In genomic region chr18:2413352-2413751, GRCh38 we compare ENCODE assay signal across 23 cellular contexts.
"Had no signal": no experiment of that assay in that cellular context is flagged by ENCODE, and none has a peak within 500 bp of the region (broad histone marks: within the 10 kb centered on the region; RNA-seq: fewer than 3 reads in every experiment).

No MANE protein-coding gene starts in this region.

- ATAC-seq: foreskin keratinocyte; gastroesophageal sphincter; left ventricle myocardium superior; lower lobe of right lung; naive thymus-derived CD8-positive, alpha-beta T cell; right lobe of liver; stimulated activated naive CD8-positive, alpha-beta T cell treated with anti-CD3 and anti-CD28 coated beads, Interleukin-15, amount 100 ng/mL, for 72 hours had no signal

- FAIRE-seq: endothelial cell of umbilical vein, small intestine had no signal

- DNase-seq: colonic mucosa; effector CD8-positive, alpha-beta T cell; foreskin keratinocyte; hypothalamus; immature natural killer cell; islet precursor cell; left ventricle myocardium superior; lower lobe of right lung; naive thymus-derived CD8-positive, alpha-beta T cell; nephron progenitor cell; nucleus accumbens; ovary; right lobe of liver; small intestine; stimulated activated CD4-positive, alpha-beta T cell treated with anti-CD3 and anti-CD28 coated beads, Interleukin-15, amount 100 ng/mL, for 24 hours; stimulated activated CD4-positive, alpha-beta T cell treated with anti-CD3 and anti-CD28 coated beads, Interleukin-2, amount 100 ng/mL, for 48 hours; stimulated activated naive CD4-positive, alpha-beta T cell; stimulated activated naive CD8-positive, alpha-beta T cell treated with anti-CD3 and anti-CD28 coated beads, Interleukin-15, amount 100 ng/mL, for 72 hours; thyroid gland; uterus had no signal

- H3K4me1 ChIP-seq: colonic mucosa, esophagus muscularis mucosa, gastroesophageal sphincter, lower lobe of right lung, right lobe of liver, thyroid gland, uterus had no signal

- H3K27me3 ChIP-seq: colonic mucosa, esophagus muscularis mucosa, foreskin keratinocyte, gastroesophageal sphincter, ovary, right lobe of liver, thyroid gland, uterus had no signal

- H3K27ac ChIP-seq: colonic mucosa, esophagus muscularis mucosa, foreskin keratinocyte, gastroesophageal sphincter, lower lobe of right lung, ovary, right lobe of liver, thyroid gland, uterus had no signal

- H3K9me3 ChIP-seq: colonic mucosa, esophagus muscularis mucosa, gastroesophageal sphincter, lower lobe of right lung, ovary, right lobe of liver, thyroid gland, uterus had no signal

- H3K4me3 ChIP-seq: colonic mucosa, esophagus muscularis mucosa, gastroesophageal sphincter, lower lobe of right lung, ovary, right lobe of liver, thyroid gland, uterus had no signal

- H3K36me3 ChIP-seq: colonic mucosa, esophagus muscularis mucosa, gastroesophageal sphincter, lower lobe of right lung, ovary, right lobe of liver, thyroid gland, uterus had no signal
